In genomic region chr7:155684546-155684945, GRCh38 we compare ENCODE assay signal across 18 cellular contexts. TPM values are rescaled to one million over a fixed set of nuclear protein-coding genes. Genes with fewer than 3 reads are reported as not detected.
DNase-seq lines count a peak whose midpoint lies in the region; ATAC-seq and TF ChIP-seq lines count a peak whose summit lies in the region.
"Had no signal": no experiment of that assay in that cellular context is flagged by ENCODE, and none has a peak within 500 bp of the region (broad histone marks: within the 10 kb centered on the region; RNA-seq: fewer than 3 reads in every experiment).

No MANE protein-coding gene starts in this region.

- peaks cover 49% of the 10 kb centered on the region for H3K36me3 ChIP-seq in SK-N-MC (ENCODE audit: insufficient read depth, low read length)
- H3K36me3 ChIP-seq in adrenal gland (replicated peaks in 1 of 2), result peaks cover 0 to 10% of the 10 kb centered on the region in 2 donors

- H3K36me3 Mint-ChIP-seq in activated T-cell treated with anti-CD3 and anti-CD28 coated beads, Interleukin-2, amount 50 U/mL, for 72 hours (ENCODE audit: insufficient read depth in 2 of 2), result peaks cover 19 to 55% of the 10 kb centered on the region in 2 donors
- peaks cover 47% of the 10 kb centered on the region for H3K36me3 Mint-ChIP-seq in effector memory CD8-positive, alpha-beta T cell (ENCODE audit: insufficient read depth)
- peaks cover 74% of the 10 kb centered on the region for H3K36me3 Mint-ChIP-seq in stimulated activated effector memory CD8-positive, alpha-beta T cell treated with anti-CD3 and anti-CD28 coated beads, Interleukin-12 subunit alpha, Interleukin-12 subunit beta, amount 100 ng/mL, for 72 hours

- WGBS in adrenal gland, 4 donors, result 72 to 95% (median 85%) methylated on average over 5 of the region's 5 CpGs

- H3K27me3 Mint-ChIP-seq in activated T-cell treated with anti-CD3 and anti-CD28 coated beads, Interleukin-2, amount 50 U/mL, for 72 hours (ENCODE audit: low read depth), result no peaks in the 10 kb centered on the region
- H3K27me3 Mint-ChIP-seq in effector memory CD8-positive, alpha-beta T cell, result no peaks in the 10 kb centered on the region
- H3K27me3 Mint-ChIP-seq: stimulated activated naive B cell treated with anti-CD40 and anti-IgM and Interleukin-4, amounts not matched to agents 10 μg/mL and 1 μg/mL and 100 μg/mL, for 72 hours had no signal

- H3K27ac Mint-ChIP-seq in activated T-cell treated with anti-CD3 and anti-CD28 coated beads, Interleukin-2, amount 50 U/mL, for 72 hours, result peak overlapping the region; percentile 52
- H3K27ac Mint-ChIP-seq in effector memory CD8-positive, alpha-beta T cell, result peak overlapping the region; percentile 65 to 72
- H3K27ac Mint-ChIP-seq in stimulated activated effector memory CD8-positive, alpha-beta T cell treated with anti-CD3 and anti-CD28 coated beads, Interleukin-12 subunit alpha, Interleukin-12 subunit beta, amount 100 ng/mL, for 72 hours, result peak overlapping the region; percentile 15

- TF ChIP-seq CTCF in adrenal gland (IDR thresholded peaks at IDR 0.05), result no peak

- H3K9me3 ChIP-seq in SK-N-MC (ENCODE audit: low read depth, low read length) (no peaks in the 10 kb centered on the region), adrenal gland (replicated peaks in 1 of 3) (no peaks in the 10 kb centered on the region)
- H3K9me3 ChIP-seq: esophagus muscularis mucosa, lower lobe of right lung, psoas muscle had no signal

- ATAC-seq in activated T-cell treated with anti-CD3 and anti-CD28 coated beads, Interleukin-2, amount 50 U/mL, for 72 hours (replicated peaks in 1 of 2), result no peak
- no peak for ATAC-seq in effector memory CD8-positive, alpha-beta T cell (replicated peaks)
- no peak for ATAC-seq in stimulated activated effector memory CD8-positive, alpha-beta T cell treated with anti-CD3 and anti-CD28 coated beads, Interleukin-12 subunit alpha, Interleukin-12 subunit beta, amount 100 ng/mL, for 72 hours
- ATAC-seq in HG02840 (IDR thresholded peaks at IDR 0.05; ENCODE audit: low FRiP score, unreplicated experiment) (no peak), HG03045 (IDR thresholded peaks at IDR 0.05; ENCODE audit: unreplicated experiment) (no peak)
- ATAC-seq: lower lobe of right lung; psoas muscle; stimulated activated naive B cell treated with anti-CD40 and anti-IgM and Interleukin-4, amounts not matched to agents 10 μg/mL and 1 μg/mL and 100 μg/mL, for 72 hours had no signal

- peak overlapping the region; percentile 39 to 61 for H3K4me3 Mint-ChIP-seq in activated T-cell treated with anti-CD3 and anti-CD28 coated beads, Interleukin-2, amount 50 U/mL, for 72 hours
- peak overlapping the region; percentile 41 to 44 for H3K4me3 Mint-ChIP-seq in effector memory CD8-positive, alpha-beta T cell
- peak overlapping the region; percentile 35 for H3K4me3 Mint-ChIP-seq in stimulated activated effector memory CD8-positive, alpha-beta T cell treated with anti-CD3 and anti-CD28 coated beads, Interleukin-12 subunit alpha, Interleukin-12 subunit beta, amount 100 ng/mL, for 72 hours
- H3K4me3 Mint-ChIP-seq: stimulated activated naive B cell treated with anti-CD40 and anti-IgM and Interleukin-4, amounts not matched to agents 10 μg/mL and 1 μg/mL and 100 μg/mL, for 72 hours had no signal

- H3K27me3 ChIP-seq in adrenal gland, result no peaks in the 10 kb centered on the region
- H3K27me3 ChIP-seq: dorsolateral prefrontal cortex, esophagus muscularis mucosa had no signal

- peak overlapping the region; percentile 85 for H3K27ac ChIP-seq in SK-N-MC
- H3K27ac ChIP-seq in adrenal gland, result no peak overlapping the region
- H3K27ac ChIP-seq: dorsolateral prefrontal cortex, esophagus muscularis mucosa, lower lobe of right lung, psoas muscle had no signal

- no peak for TF ChIP-seq POLR2A in adrenal gland (IDR thresholded peaks at IDR 0.05)

- no peak for DNase-seq in activated T-cell treated with anti-CD3 and anti-CD28 coated beads, Interleukin-2, amount 50 U/mL, for 72 hours
- DNase-seq in activated T-cell treated with anti-CD3 and anti-CD28 coated beads, Interleukin-2, amount 50 U/mL, for 48 hours, result no peak
- no peak for DNase-seq in SK-N-MC (ENCODE audit: low read depth, low spot score)
- no peak for DNase-seq in effector memory CD8-positive, alpha-beta T cell
- no peak for DNase-seq in stimulated activated effector memory CD8-positive, alpha-beta T cell treated with anti-CD3 and anti-CD28 coated beads, Interleukin-12 subunit alpha, Interleukin-12 subunit beta, amount 100 ng/mL, for 72 hours (ENCODE audit: low spot score in 2 of 2)
- DNase-seq in adrenal gland, result no peak
- DNase-seq: activated CD4-positive, alpha-beta T cell treated with anti-CD3 and anti-CD28 coated beads for 4 hours; dorsolateral prefrontal cortex; lower lobe of right lung; NCI-H1417; psoas muscle; SIG-M5; stimulated activated CD4-positive, alpha-beta T cell treated with anti-CD3 and anti-CD28 coated beads, Interleukin-12 subunit alpha, Interleukin-12 subunit beta, amount 100 ng/mL, for 4 hours; stimulated activated naive B cell treated with anti-CD40 and anti-IgM and Interleukin-4, amounts not matched to agents 10 μg/mL and 1 μg/mL and 100 μg/mL, for 72 hours; T-helper 9 cell had no signal

- H3K4me1 Mint-ChIP-seq in activated T-cell treated with anti-CD3 and anti-CD28 coated beads, Interleukin-2, amount 50 U/mL, for 72 hours (ENCODE audit: low read depth), result peaks cover 75% of the 10 kb centered on the region
- H3K4me1 Mint-ChIP-seq in effector memory CD8-positive, alpha-beta T cell (ENCODE audit: low read depth in 2 of 2), result peaks cover 42 to 69% of the 10 kb centered on the region in 2 donors
- H3K4me1 Mint-ChIP-seq in stimulated activated effector memory CD8-positive, alpha-beta T cell treated with anti-CD3 and anti-CD28 coated beads, Interleukin-12 subunit alpha, Interleukin-12 subunit beta, amount 100 ng/mL, for 72 hours, result peaks cover 56% of the 10 kb centered on the region

- H3K4me3 ChIP-seq in SK-N-MC (peak overlapping the region; percentile 58), adrenal gland (no peak overlapping the region)
- H3K4me3 ChIP-seq: dorsolateral prefrontal cortex, esophagus muscularis mucosa, lower lobe of right lung, psoas muscle had no signal

- intact Hi-C loops in adrenal gland (cut with DNase I), result no loop called here

- H3K4me1 ChIP-seq in adrenal gland (replicated peaks in 1 of 2), result no peaks in the 10 kb centered on the region
- H3K4me1 ChIP-seq: lower lobe of right lung had no signal

- peak overlapping the region; percentile 59 for H3K9ac ChIP-seq in SK-N-MC (ENCODE audit: insufficient read length)

- peaks cover 4% of the 10 kb centered on the region in 2 donors for H3K9me3 Mint-ChIP-seq in activated T-cell treated with anti-CD3 and anti-CD28 coated beads, Interleukin-2, amount 50 U/mL, for 72 hours
- peaks cover 0 to 2% of the 10 kb centered on the region in 2 donors for H3K9me3 Mint-ChIP-seq in effector memory CD8-positive, alpha-beta T cell
- no peaks in the 10 kb centered on the region for H3K9me3 Mint-ChIP-seq in stimulated activated effector memory CD8-positive, alpha-beta T cell treated with anti-CD3 and anti-CD28 coated beads, Interleukin-12 subunit alpha, Interleukin-12 subunit beta, amount 100 ng/mL, for 72 hours

RNA-seq across cellular contexts. Expression of gene RBM33, which starts 40.1 kb away (rescaled TPM):
- total RNA-seq in activated T-cell treated with anti-CD3 and anti-CD28 coated beads, Interleukin-2, amount 50 U/mL, for 72 hours, result 100 to 1,000 TPM in 1 of 2 donors, 10 to 100 TPM in 1; 93.1 to 104 TPM
- total RNA-seq in adrenal gland, result 10 to 100 TPM; 10.3 to 57.1 (median 41.3) TPM
- 10 to 100 TPM; 10.7 to 36.8 (median 20.3) TPM for polyA plus RNA-seq in adrenal gland

Comparison
In these comparisons a context has a peak if more than half of its experiments do, and no peak if none do; other contexts are left out.
1. H3K27ac Mint-ChIP-seq: peak in every context shown above with its lines; median percentile 68 in effector memory CD8-positive, alpha-beta T cell; 52 in activated T-cell treated with anti-CD3 and anti-CD28 coated beads, Interleukin-2, amount 50 U/mL, for 72 hours; 15 in stimulated activated effector memory CD8-positive, alpha-beta T cell treated with anti-CD3 and anti-CD28 coated beads, Interleukin-12 subunit alpha, Interleukin-12 subunit beta, amount 100 ng/mL, for 72 hours.